In genomic region chr11:46917109-46918086, GRCh38 we compare ENCODE assay signal across 1 cellular context.
TF ChIP-seq lines count a peak whose summit lies in the region.

No MANE protein-coding gene starts in this region.

TF ChIP-seq in K562, 482 proteins besides CTCF, POLR2A, EP300 and RAD21 (continued from another document):
- TF ChIP-seq PREB (CRISPR knock-in tag; IDR thresholded peaks at IDR 0.05) = no peak
